ENCODE assay signal across 20 cellular contexts in genomic region chr10:124151466-124152095, GRCh38. TPM values are rescaled to one million over a fixed set of nuclear protein-coding genes. Genes with fewer than 3 reads are reported as not detected.
DNase-seq lines count a peak whose midpoint lies in the region; ATAC-seq, FAIRE-seq and TF ChIP-seq lines count a peak whose summit lies in the region.
"Had no signal": no experiment of that assay in that cellular context is flagged by ENCODE, and none has a peak within 500 bp of the region (broad histone marks: within the 10 kb centered on the region; RNA-seq: fewer than 3 reads in every experiment).

No MANE protein-coding gene starts in this region.

- no peak overlapping the region for H3K14ac ChIP-seq in trophoblast cell (ENCODE audit: low read length)

- H4K91ac ChIP-seq in trophoblast cell (ENCODE audit: low read depth, low read length): peak overlapping the region; percentile 5

- no peak overlapping the region for H3K27ac Mint-ChIP-seq in endodermal cell
- H3K27ac Mint-ChIP-seq in activated CD4-positive, alpha-beta memory T cell treated with anti-CD3 and anti-CD28 coated beads for 36 hours: no peak overlapping the region
- H3K27ac Mint-ChIP-seq: activated naive CD8-positive, alpha-beta T cell; type B pancreatic cell had no signal

- DNase-seq in HepG2 (ENCODE audit: low spot score) (no peak), right lobe of liver (no peak), endodermal cell (peak; percentile 56), trophoblast cell (no peak), HuH-7 (ENCODE audit: low spot score) (no peak), prostate gland (ENCODE audit: low spot score) (no peak)
- no peak for DNase-seq in activated CD4-positive, alpha-beta T cell treated with anti-CD3 and anti-CD28 coated beads, Interleukin-2, amount 50 U/mL, for 48 hours
- no peak for DNase-seq in activated CD4-positive, alpha-beta memory T cell treated with anti-CD3 and anti-CD28 coated beads for 36 hours
- DNase-seq: effector CD4-positive, alpha-beta T cell; naive B cell; retina; SIG-M5 had no signal

- H3K27me3 ChIP-seq in HepG2 (ENCODE audit: control insufficient read depth in 1 of 2, insufficient read depth in 2 of 2, low read length in 2 of 2) (peaks cover 0 to 11% of the 10 kb centered on the region in 2 experiments; a peak in 4 of 5 replicates), right lobe of liver (no peaks in the 10 kb centered on the region), endodermal cell (ENCODE audit: control insufficient read depth, insufficient read depth, low read length, poor library complexity, severe bottlenecking) (no peaks in the 10 kb centered on the region), trophoblast cell (ENCODE audit: insufficient read depth, low read length) (no peaks in the 10 kb centered on the region), prostate gland (replicated peaks; ENCODE audit: insufficient read depth) (no peaks in the 10 kb centered on the region)
- H3K27me3 ChIP-seq: cardiac muscle cell had no signal

- intact Hi-C loops in HepG2 (cut with micrococcal nuclease; ENCODE audit: unreplicated experiment): loop anchor here (10.0 kb wide), 2 partner anchors 127 to 157 kb away; no protein-coding TSS in a partner anchor
- intact Hi-C loops in right lobe of liver (cut with DNase I): no loop called here
- intact Hi-C loops in activated CD4-positive, alpha-beta memory T cell treated with anti-CD3 and anti-CD28 coated beads for 36 hours (cut with micrococcal nuclease): loop anchor here (10.0 kb wide), 1 partner anchor 157 kb away; no protein-coding TSS in a partner anchor
- intact Hi-C loops in prostate gland (cut with DNase I): no loop called here

- BruUV-seq in HepG2 (replicated peaks; lab: Mats Ljungman, UMichigan): no TSS peak

- no peak overlapping the region for H3K9ac ChIP-seq in HepG2 (ENCODE audit: insufficient read depth, low read depth, low read length)
- H3K9ac ChIP-seq in endodermal cell (ENCODE audit: extremely low read depth, low read length, poor library complexity, severe bottlenecking): no peak overlapping the region
- no peak overlapping the region for H3K9ac ChIP-seq in trophoblast cell (ENCODE audit: low read length)

- H2AFZ ChIP-seq in HepG2 (ENCODE audit: low read length) (no peak overlapping the region), trophoblast cell (ENCODE audit: insufficient read depth, low read length, poor library complexity) (no peak overlapping the region)

- peak overlapping the region; percentile 53 for H3K4me2 ChIP-seq in HepG2 (ENCODE audit: low read depth, low read length)
- no peak overlapping the region for H3K4me2 ChIP-seq in trophoblast cell (ENCODE audit: low read length)

- no peak overlapping the region for H4K8ac ChIP-seq in trophoblast cell (ENCODE audit: low read depth, low read length)

- H3K4me3 ChIP-seq in HepG2 (replicated peaks in 1 of 3; ENCODE audit: insufficient read depth in 1 of 3, low read depth in 2 of 3, low read length in 3 of 3) (no peak overlapping the region), right lobe of liver (no peak overlapping the region), endodermal cell (ENCODE audit: low read length) (no peak overlapping the region), trophoblast cell (ENCODE audit: low read depth, low read length) (no peak overlapping the region), prostate gland (no peak overlapping the region)
- H3K4me3 ChIP-seq: cardiac muscle cell, HAP-1 had no signal

- H3K4me1 ChIP-seq in HepG2 (ENCODE audit: insufficient read depth, low read length): peaks cover 40% of the 10 kb centered on the region
- H3K4me1 ChIP-seq in right lobe of liver: peaks cover 0 to 8% (median 2%) of the 10 kb centered on the region in 4 donors
- peaks cover 7% of the 10 kb centered on the region for H3K4me1 ChIP-seq in endodermal cell (ENCODE audit: control insufficient read depth, insufficient read depth, low read length)
- H3K4me1 ChIP-seq in trophoblast cell (ENCODE audit: control insufficient read depth in 1 of 2, insufficient read depth in 2 of 2, low read length in 2 of 2): peaks cover 21 to 36% of the 10 kb centered on the region in 2 experiments
- H3K4me1 ChIP-seq in prostate gland (replicated peaks): peaks cover 4% of the 10 kb centered on the region
- H3K4me1 ChIP-seq: HAP-1 had no signal

- POLR2A ChIA-PET in HepG2 (lab: Yijun Ruan, JAX): no interaction called here
- POLR2A ChIA-PET in activated CD4-positive, alpha-beta memory T cell treated with anti-CD3 and anti-CD28 coated beads for 36 hours (lab: Charles Lee): interaction anchor here (0.6 kb wide), 1 partner anchor 21 kb away, joined by 3 read pairs; no protein-coding TSS in a partner anchor

- no peaks in the 10 kb centered on the region for H4K20me1 ChIP-seq in HepG2 (ENCODE audit: insufficient read depth, low read length)

- H3K79me1 ChIP-seq in trophoblast cell (ENCODE audit: low read length): peaks cover 14% of the 10 kb centered on the region

- CTCF ChIA-PET in HepG2 (lab: Yijun Ruan, JAX; ENCODE audit: low intra/inter-chr PET ratio, low total read pairs): no interaction called here
- CTCF ChIA-PET in activated CD4-positive, alpha-beta memory T cell treated with anti-CD3 and anti-CD28 coated beads for 36 hours (lab: Charles Lee): no interaction called here

- TF ChIP-seq EP300 in HepG2 (IDR thresholded peaks at IDR 0.05; ENCODE audit: low read depth in 2 of 2, low read length in 2 of 2) (no peak), HepG2 (CRISPR knock-in tag; IDR thresholded peaks at IDR 0.05; ENCODE audit: borderline replicate concordance) (no peak)

- peaks cover 8% of the 10 kb centered on the region for H3K9me3 Mint-ChIP-seq in endodermal cell
- H3K9me3 Mint-ChIP-seq in activated CD4-positive, alpha-beta memory T cell treated with anti-CD3 and anti-CD28 coated beads for 36 hours: no peaks in the 10 kb centered on the region
- H3K9me3 Mint-ChIP-seq: naive B cell, type B pancreatic cell had no signal

- H3K4ac ChIP-seq in trophoblast cell (ENCODE audit: low read depth, low read length): no peak overlapping the region

- no peak for ATAC-seq in HepG2
- no peak for ATAC-seq in right lobe of liver
- ATAC-seq: activated CD4-positive, CD25-positive, alpha-beta regulatory T cell treated with anti-CD3 and anti-CD28 coated beads, Interleukin-2, amount 50 U/mL, for 24 hours had no signal

- no peak for TF ChIP-seq RAD21 in HepG2 (CRISPR knock-in tag; IDR thresholded peaks at IDR 0.05)

- peak overlapping the region; percentile 13 for H2BK12ac ChIP-seq in trophoblast cell (ENCODE audit: low read length)

- TF ChIP-seq CTCF in HepG2 (CRISPR knock-in tag; IDR thresholded peaks at IDR 0.05): no peak
- no peak for TF ChIP-seq CTCF in right lobe of liver (IDR thresholded peaks at IDR 0.05)
- TF ChIP-seq CTCF in endodermal cell (conservative IDR thresholded peaks at IDR 0.05): no peak
- no peak for TF ChIP-seq CTCF in prostate gland (IDR thresholded peaks at IDR 0.05)

- TF ChIP-seq POLR2A in HepG2 (IDR thresholded peaks at IDR 0.05; ENCODE audit: insufficient read depth in 1 of 2, low read depth in 2 of 2, low read length in 2 of 2): no peak
- TF ChIP-seq POLR2A in right lobe of liver (IDR thresholded peaks at IDR 0.05): no peak
- TF ChIP-seq POLR2A in prostate gland (IDR thresholded peaks at IDR 0.05): no peak

- H3K27ac ChIP-seq in HepG2 (ENCODE audit: extremely low read length, insufficient read depth, low read length) (no peak overlapping the region), right lobe of liver (no peak overlapping the region), endodermal cell (ENCODE audit: low read depth, low read length) (no peak overlapping the region), trophoblast cell (ENCODE audit: low read depth, low read length) (no peak overlapping the region), prostate gland (no peak overlapping the region)
- H3K27ac ChIP-seq: cardiac muscle cell had no signal

- H3K36me3 Mint-ChIP-seq in endodermal cell (ENCODE audit: low read depth): peaks cover 3% of the 10 kb centered on the region
- H3K36me3 Mint-ChIP-seq in activated CD4-positive, alpha-beta memory T cell treated with anti-CD3 and anti-CD28 coated beads for 36 hours: no peaks in the 10 kb centered on the region
- H3K36me3 Mint-ChIP-seq: activated naive CD8-positive, alpha-beta T cell; naive B cell; type B pancreatic cell had no signal

- H3K27me3 Mint-ChIP-seq in endodermal cell (ENCODE audit: insufficient read depth): no peaks in the 10 kb centered on the region
- H3K27me3 Mint-ChIP-seq in activated CD4-positive, alpha-beta memory T cell treated with anti-CD3 and anti-CD28 coated beads for 36 hours: no peaks in the 10 kb centered on the region
- H3K27me3 Mint-ChIP-seq: naive B cell, type B pancreatic cell had no signal

- no peak for FAIRE-seq in HepG2 (lab: Jason Lieb, UNC)
- FAIRE-seq: G401.6, GM12892 had no signal

- 50% methylated on average over 6 of the region's 11 CpGs for WGBS in HepG2 (ENCODE audit: low lambda C conversion rate)
- WGBS in right lobe of liver (ENCODE audit: insufficient coverage, low coverage, low lambda C conversion rate, missing lambda C conversion rate): 63% methylated on average over 3 of the region's 11 CpGs
- WGBS in endodermal cell (ENCODE audit: insufficient coverage in 1 of 2, insufficient read length in 1 of 2), 2 experiments: 87 to 91% methylated on average over 7 to 11 of the region's 11 CpGs
- WGBS in trophoblast cell (ENCODE audit: extremely low coverage, insufficient coverage, insufficient read length): no CpG with 5 or more reads among the region's 11 CpGs
- WGBS in prostate gland: 93% methylated on average over 11 of the region's 11 CpGs

- H2BK120ac ChIP-seq in trophoblast cell (ENCODE audit: insufficient read depth, low read length, poor library complexity): no peak overlapping the region

- in situ Hi-C loops in HepG2 (cut with HindIII; ENCODE audit: extremely low pct_ligation_motif_present, low pct_unique_long_range_greater_than_20kb): no loop called here

- H3K36me3 ChIP-seq in HepG2 (replicated peaks in 1 of 2; ENCODE audit: control insufficient read depth in 1 of 2, insufficient read depth in 2 of 2, low read length in 2 of 2): no peaks in the 10 kb centered on the region
- H3K36me3 ChIP-seq in right lobe of liver: no peaks in the 10 kb centered on the region
- no peaks in the 10 kb centered on the region for H3K36me3 ChIP-seq in endodermal cell (ENCODE audit: control insufficient read depth, insufficient read depth, low read length)
- no peaks in the 10 kb centered on the region for H3K36me3 ChIP-seq in trophoblast cell (ENCODE audit: control insufficient read depth in 1 of 2, insufficient read depth in 2 of 2, low read length in 2 of 2)
- no peaks in the 10 kb centered on the region for H3K36me3 ChIP-seq in prostate gland
- H3K36me3 ChIP-seq: cardiac muscle cell, HAP-1 had no signal

- H3K18ac ChIP-seq in trophoblast cell (ENCODE audit: low read length): no peak overlapping the region

- H3K79me2 ChIP-seq in HepG2 (ENCODE audit: insufficient read depth, low read length): no peaks in the 10 kb centered on the region
- no peaks in the 10 kb centered on the region for H3K79me2 ChIP-seq in trophoblast cell (ENCODE audit: control insufficient read depth, insufficient read depth, low read length, poor library complexity)

- H3K4me1 Mint-ChIP-seq in endodermal cell: peaks cover 19% of the 10 kb centered on the region
- no peaks in the 10 kb centered on the region for H3K4me1 Mint-ChIP-seq in activated CD4-positive, alpha-beta memory T cell treated with anti-CD3 and anti-CD28 coated beads for 36 hours (ENCODE audit: low read depth)

- no peak overlapping the region for H4K12ac ChIP-seq in trophoblast cell (ENCODE audit: low read depth, low read length)

- no peak overlapping the region for H2BK5ac ChIP-seq in trophoblast cell (ENCODE audit: low read depth, low read length, poor library complexity)

- H3K9me3 ChIP-seq in HepG2 (ENCODE audit: low read length): no peaks in the 10 kb centered on the region
- H3K9me3 ChIP-seq in right lobe of liver: no peaks in the 10 kb centered on the region
- H3K9me3 ChIP-seq in endodermal cell (ENCODE audit: control insufficient read depth, low read length): no peaks in the 10 kb centered on the region
- H3K9me3 ChIP-seq in trophoblast cell (ENCODE audit: insufficient read depth, low read depth, low read length): peaks cover 15% of the 10 kb centered on the region
- no peaks in the 10 kb centered on the region for H3K9me3 ChIP-seq in prostate gland
- H3K9me3 ChIP-seq: HAP-1 had no signal

- no peak overlapping the region for H3K23ac ChIP-seq in trophoblast cell (ENCODE audit: low read length)

- no peak overlapping the region for H2AK5ac ChIP-seq in trophoblast cell (ENCODE audit: low read length)

- H3K4me3 Mint-ChIP-seq in endodermal cell: no peak overlapping the region
- no peak overlapping the region for H3K4me3 Mint-ChIP-seq in activated CD4-positive, alpha-beta memory T cell treated with anti-CD3 and anti-CD28 coated beads for 36 hours
- H3K4me3 Mint-ChIP-seq: activated naive CD8-positive, alpha-beta T cell; type B pancreatic cell had no signal

RNA-seq across cellular contexts. Expression of gene CHST15, which starts 58.2 kb away (rescaled TPM):
- total RNA-seq in HepG2 (2016; rRNA removed; fragmentation: Illumina TruSeq; extraction: Trizol): 1.1 and 1.4 TPM in 2 replicates
- total RNA-seq in HepG2 (2016; cell fraction: cytosol; rRNA removed; fragmentation: Illumina TruSeq; extraction: Trizol; ENCODE audit: low read depth): 1.0 and 1.2 TPM in 2 replicates
- total RNA-seq in HepG2 (2016; cell fraction: insoluble cytoplasmic fraction; rRNA removed; fragmentation: Illumina TruSeq; extraction: Trizol): 1.4 and 1.5 TPM in 2 replicates
- 2.7 and 2.9 TPM in 2 replicates for total RNA-seq in HepG2 (2016; cell fraction: membrane; rRNA removed; fragmentation: Illumina TruSeq; extraction: Trizol)
- total RNA-seq in HepG2 (2016; cell fraction: nucleus; rRNA removed; fragmentation: Illumina TruSeq; extraction: Trizol): 1.1 and 1.9 TPM in 2 replicates
- polyA plus RNA-seq in HepG2 (2011; rRNA removed): 94.7 and 113 TPM in 2 replicates
- polyA plus RNA-seq in HepG2 (2011; cell fraction: cytosol; rRNA removed): 101 and 112 TPM in 2 replicates
- polyA plus RNA-seq in HepG2 (2011; cell fraction: nucleus; rRNA removed): 181 and 188 TPM in 2 replicates
- polyA plus RNA-seq in HepG2 (2012): 46.0 and 71.6 TPM in 2 replicates
- polyA plus RNA-seq in HepG2 (2016; cell fraction: cytosol; fragmentation: Illumina TruSeq; extraction: Trizol; ENCODE audit: low read depth): 0.27 and 0.52 TPM in 2 replicates
- 1.4 TPM in 2 replicates for polyA plus RNA-seq in HepG2 (2016; cell fraction: insoluble cytoplasmic fraction; fragmentation: Illumina TruSeq; extraction: Trizol; ENCODE audit: low read depth)
- polyA plus RNA-seq in HepG2 (2016; cell fraction: membrane; fragmentation: Illumina TruSeq; extraction: Trizol; ENCODE audit: low read depth): 0.68 and 0.92 TPM in 2 replicates
- 1.1 and 1.9 TPM in 2 replicates for polyA plus RNA-seq in HepG2 (2016; cell fraction: nucleus; fragmentation: Illumina TruSeq; extraction: Trizol; ENCODE audit: insufficient read depth, low read depth)
- 10.5 and 261 TPM in 2 replicates for polyA minus RNA-seq in HepG2 (2011; rRNA and poly(A)+ RNA removed; ENCODE audit: low replicate concordance)
- polyA minus RNA-seq in HepG2 (2011; cell fraction: cytosol; rRNA and poly(A)+ RNA removed): 111 and 123 TPM in 2 replicates
- polyA minus RNA-seq in HepG2 (2011; cell fraction: nucleus; rRNA and poly(A)+ RNA removed): 241 and 251 TPM in 2 replicates
- total RNA-seq in right lobe of liver: 10 to 100 TPM in 5 of 6 experiments, 1 to 10 TPM in 1; 9.2 to 25.8 (median 11.8) TPM
- 10 to 100 TPM in 1 of 2 donors, 1 to 10 TPM in 1; 7.5 to 14.9 TPM for total RNA-seq in endodermal cell
- 8.9 TPM for polyA plus RNA-seq in endodermal cell (2013, experiment 1 of 2)
- 10.0 TPM for polyA plus RNA-seq in endodermal cell (2013, experiment 2 of 2)
- polyA plus RNA-seq in trophoblast cell (2013): 2.6 TPM in 2 replicates
- total RNA-seq in activated CD4-positive, alpha-beta memory T cell treated with anti-CD3 and anti-CD28 coated beads for 36 hours: under 1 TPM; 0.05 to 0.12 TPM
- 10 to 100 TPM; 13.9 to 26.0 TPM for total RNA-seq in prostate gland
- total RNA-seq: T-helper 2 cell treated with Interferon-gamma antibody and Interleukin-4, amounts not matched to agents 100 ng/mL and 5 ng/mL, for 36 hours had no signal

Comparison
In these comparisons a context has a peak if more than half of its experiments do, and no peak if none do; other contexts are left out.
1. intact Hi-C loops: an anchor here in HepG2 (10.0 kb wide) and activated CD4-positive, alpha-beta memory T cell treated with anti-CD3 and anti-CD28 coated beads for 36 hours (10.0 kb wide); none called in right lobe of liver and prostate gland.